Comparison of ENCODE assay signal across 18 cellular contexts in the genomic region with DNA sequence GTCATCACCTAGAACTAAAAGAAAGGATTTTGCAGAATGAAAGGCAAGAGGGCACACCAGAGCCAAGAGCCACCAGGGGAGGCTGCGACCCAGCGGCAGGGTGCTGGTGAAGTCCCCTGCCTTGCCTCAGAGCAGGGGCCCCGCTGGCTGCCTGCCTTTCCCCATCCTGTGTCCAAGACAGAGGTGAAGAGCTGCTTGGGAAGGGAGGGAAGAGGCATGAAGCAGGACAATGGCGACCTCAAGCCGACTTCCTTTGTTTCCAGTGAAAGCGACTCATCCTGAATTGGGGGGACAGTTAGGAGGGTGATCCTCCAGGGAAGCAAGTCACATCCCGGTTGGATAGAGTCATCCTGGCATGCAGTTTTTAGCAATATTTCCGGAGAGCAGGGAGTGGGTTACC.
DNase-seq lines count a peak whose midpoint lies in the region; FAIRE-seq and TF ChIP-seq lines count a peak whose summit lies in the region.
"Had no signal": no experiment of that assay in that cellular context is flagged by ENCODE, and none has a peak within 500 bp of the region (broad histone marks: within the 10 kb centered on the region; RNA-seq: fewer than 3 reads in every experiment).

No MANE protein-coding gene starts in this region.

- no peaks in the 10 kb centered on the region for H3K36me3 Mint-ChIP-seq in MCF 10A (ENCODE audit: insufficient read depth, unreplicated experiment)
- H3K36me3 Mint-ChIP-seq in type B pancreatic cell = no peaks in the 10 kb centered on the region

- POLR2A ChIA-PET in H1 (lab: Charles Lee; ENCODE audit: partially characterized antibody) = interaction anchor here (0.5 kb wide), 1 partner anchor 157 kb away, joined by 3 read pairs; no protein-coding TSS in a partner anchor
- POLR2A ChIA-PET in MCF 10A (lab: Yijun Ruan, JAX) = no interaction called here

- no peak overlapping the region for H3K27ac ChIP-seq in H1 (ENCODE audit: low read depth, low read length)
- no peak overlapping the region for H3K27ac ChIP-seq in mesendoderm (ENCODE audit: low read depth, low read length)
- H3K27ac ChIP-seq: C4-2B, Peyer's patch had no signal

- H4K5ac ChIP-seq in H1 (ENCODE audit: insufficient read length, low read depth, low read length) (no peak overlapping the region), mesendoderm (ENCODE audit: low read length) (no peak overlapping the region)

- H3K4me2 ChIP-seq in H1 (ENCODE audit: insufficient read depth in 1 of 2, low read depth in 2 of 2, low read length in 2 of 2) = no peak overlapping the region; a peak in 1 of 4 replicates
- H3K4me2 ChIP-seq in mesendoderm (ENCODE audit: low read length) = no peak overlapping the region

- no peak overlapping the region for H2BK5ac ChIP-seq in H1 (ENCODE audit: low read depth, low read length)
- H2BK5ac ChIP-seq in mesendoderm (ENCODE audit: low read length) = peak overlapping the region; percentile 12

- H3K79me2 ChIP-seq in H1 (ENCODE audit: control insufficient read depth in 1 of 2, insufficient read depth in 2 of 2, low read length in 2 of 2) = no peaks in the 10 kb centered on the region
- no peaks in the 10 kb centered on the region for H3K79me2 ChIP-seq in mesendoderm (ENCODE audit: control insufficient read depth, insufficient read depth, low read length)

- TF ChIP-seq RAD21 in H1 (IDR thresholded peaks at IDR 0.05 in 1 of 2, conservative IDR thresholded peaks at IDR 0.05 in 1 of 2; ENCODE audit: low read depth in 2 of 2, low read length in 2 of 2) = peak; percentile 61 to 72

- H3K9ac ChIP-seq in H1 (replicated peaks in 1 of 4; ENCODE audit: extremely low read depth in 1 of 4, low read depth in 3 of 4, low read length in 3 of 4) (no peak overlapping the region; a peak in 1 of 7 replicates), mesendoderm (ENCODE audit: low read length) (no peak overlapping the region)

- H2BK120ac ChIP-seq in H1 (replicated peaks; ENCODE audit: low read depth, low read length) (no peak overlapping the region), mesendoderm (ENCODE audit: low read depth, low read length) (no peak overlapping the region)

- 0 out of 2 replicates have a peak overlapping the region, but pooled peaks have one; percentile 7 for H4K8ac ChIP-seq in H1 (ENCODE audit: extremely low read depth, insufficient read depth, low read length)
- no peak overlapping the region for H4K8ac ChIP-seq in mesendoderm (ENCODE audit: low read depth, low read length)

- TF ChIP-seq CTCF in GM12872 (IDR thresholded peaks at IDR 0.05; ENCODE audit: insufficient read depth, low read depth, low read length) = 0 out of 3 replicates have a peak, but pooled peaks have one; percentile 11
- TF ChIP-seq CTCF in H1 (IDR thresholded peaks at IDR 0.05; ENCODE audit: control extremely low read depth in 1 of 3, insufficient read depth in 1 of 3, low read depth in 1 of 3, low read length in 3 of 3) = peak; percentile 26 to 45 (median 42)
- no peak for TF ChIP-seq CTCF in MCF 10A (IDR thresholded peaks at IDR 0.05; ENCODE audit: unreplicated experiment)
- no peak for TF ChIP-seq CTCF in type B pancreatic cell (conservative IDR thresholded peaks at IDR 0.05)

- intact Hi-C loops in MCF 10A (cut with micrococcal nuclease) = no loop called here

- CTCF ChIA-PET in H1 (lab: Charles Lee; ENCODE audit: partially characterized antibody) = interaction anchor here (0.8 to 3.0 kb wide), 6 partner anchors 9 to 509 kb away, joined by 3 to 15 read pairs (median 4); no protein-coding TSS in a partner anchor
- CTCF ChIA-PET in MCF 10A (lab: Yijun Ruan, JAX) = no interaction called here

- no peak overlapping the region for H3K4ac ChIP-seq in H1 (replicated peaks; ENCODE audit: insufficient read length, low read depth, low read length)
- H3K4ac ChIP-seq in mesendoderm (ENCODE audit: low read depth, low read length) = no peak overlapping the region

- H3K18ac ChIP-seq in H1 (ENCODE audit: extremely low read depth, low read length) (peak overlapping the region; percentile 17; the same call in 1 of the 2 replicates), mesendoderm (ENCODE audit: low read length) (no peak overlapping the region)

- no peak overlapping the region for H3K4me3 ChIP-seq in H1 (ENCODE audit: extremely low read depth in 1 of 4, insufficient read depth in 2 of 4, low read depth in 3 of 4, low read length in 4 of 4)
- no peak overlapping the region for H3K4me3 ChIP-seq in mesendoderm (ENCODE audit: low read length)
- H3K4me3 ChIP-seq: Peyer's patch had no signal

- TF ChIP-seq POLR2A in H1 (IDR thresholded peaks at IDR 0.05; ENCODE audit: control extremely low read depth in 1 of 2, low read depth in 2 of 2, low read length in 2 of 2) = no peak

- no peaks in the 10 kb centered on the region for H3K9me3 Mint-ChIP-seq in MCF 10A (ENCODE audit: unreplicated experiment)
- H3K9me3 Mint-ChIP-seq in type B pancreatic cell = no peaks in the 10 kb centered on the region

- no peak overlapping the region for H3K4me3 Mint-ChIP-seq in MCF 10A (ENCODE audit: unreplicated experiment)
- H3K4me3 Mint-ChIP-seq in type B pancreatic cell = no peak overlapping the region

- no peaks in the 10 kb centered on the region for H3K23me2 ChIP-seq in H1 (ENCODE audit: low read depth, low read length)

- no TSS peak for BruUV-seq in MCF 10A (replicated peaks; lab: Mats Ljungman, UMichigan)

- H3K36me3 ChIP-seq in H1 (ENCODE audit: control insufficient read depth in 2 of 4, insufficient read depth in 4 of 4, low read length in 3 of 4) (no peaks in the 10 kb centered on the region), mesendoderm (ENCODE audit: control insufficient read depth, insufficient read depth, low read length) (no peaks in the 10 kb centered on the region)
- H3K36me3 ChIP-seq: Peyer's patch had no signal

- 40% methylated on average over 8 of the region's 8 CpGs; no CpG with 5 or more reads in 1 of the 2 experiments for WGBS in H1 (ENCODE audit: extremely low coverage in 1 of 2, insufficient coverage in 1 of 2, insufficient read length in 1 of 2, insufficient replicate concordance in 2 of 2, low coverage in 1 of 2, low lambda C conversion rate in 2 of 2, missing lambda C conversion rate in 1 of 2), 2 experiments
- no CpG with 5 or more reads among the region's 8 CpGs for WGBS in mesendoderm (ENCODE audit: extremely low coverage, insufficient coverage, low lambda C conversion rate)

- H2BK15ac ChIP-seq in H1 (ENCODE audit: low read length) (no peak overlapping the region), mesendoderm (replicated peaks; ENCODE audit: low read depth) (no peak overlapping the region)

- no peak overlapping the region for H3K14ac ChIP-seq in H1 (ENCODE audit: insufficient read length)

- H3K4me1 Mint-ChIP-seq in MCF 10A (ENCODE audit: insufficient read depth, unreplicated experiment) (no peaks in the 10 kb centered on the region), type B pancreatic cell (ENCODE audit: unreplicated experiment) (peaks cover 6% of the 10 kb centered on the region)

- H3K27me3 Mint-ChIP-seq in MCF 10A (ENCODE audit: insufficient read depth, unreplicated experiment) (peaks cover 82% of the 10 kb centered on the region), type B pancreatic cell (peaks cover 33% of the 10 kb centered on the region)

- H4K20me1 ChIP-seq in H1 (replicated peaks in 1 of 2; ENCODE audit: control insufficient read depth in 1 of 2, insufficient read depth in 2 of 2, low read length in 2 of 2) = no peaks in the 10 kb centered on the region

- H2BK20ac ChIP-seq in H1 (ENCODE audit: low read length) = no peak overlapping the region

- DNase-seq in M059J (ENCODE audit: low read depth) (peak; percentile 48), H1 (ENCODE audit: low read depth in 1 of 2, low spot score in 2 of 2) (no peak), mesendoderm (peak; percentile 53), DMS53 treated with DMSO at 0.1 percent for 48 hours (lab: John Stamatoyannopoulos, UW; ENCODE audit: unreplicated experiment) (no peak), NCI-H774 (lab: John Stamatoyannopoulos, UW) (no peak), MCF 10A (ENCODE audit: unreplicated experiment) (no peak), type B pancreatic cell (ENCODE audit: extremely low spot score, unreplicated experiment) (no peak)
- DNase-seq: GOT3, KBM-7, NCI-H1105, NCI-H2029 treated with DMSO at 0.1 percent for 48 hours, NCI-H226, NCI-H510A treated with DMSO at 0.1 percent for 48 hours, NCI-H82, Peyer's patch had no signal

- H3K27ac Mint-ChIP-seq in MCF 10A (ENCODE audit: low read depth, unreplicated experiment) = no peak overlapping the region
- no peak overlapping the region for H3K27ac Mint-ChIP-seq in type B pancreatic cell

- no peak for FAIRE-seq in H1 (lab: Jason Lieb, UNC)
- FAIRE-seq: A204.1 had no signal

- no peak overlapping the region for H3K56ac ChIP-seq in H1 (replicated peaks; ENCODE audit: insufficient read length, low read depth, low read length)
- H3K56ac ChIP-seq in mesendoderm (ENCODE audit: low read length) = peak overlapping the region; percentile 62

- no peaks in the 10 kb centered on the region for H3K9me3 ChIP-seq in H1 (ENCODE audit: insufficient read depth in 2 of 2, low read depth in 1 of 2, low read length in 1 of 2)
- H3K9me3 ChIP-seq: Peyer's patch had no signal

- no peak overlapping the region for H3K23ac ChIP-seq in H1 (ENCODE audit: insufficient read length)
- no peak overlapping the region for H3K23ac ChIP-seq in mesendoderm (ENCODE audit: low read length)

- H3K79me1 ChIP-seq in H1 (ENCODE audit: low read depth, low read length) = no peaks in the 10 kb centered on the region
- H3K79me1 ChIP-seq in mesendoderm (ENCODE audit: low read length) = no peaks in the 10 kb centered on the region

- H4K91ac ChIP-seq in H1 (replicated peaks; ENCODE audit: insufficient read length, low read length) = no peak overlapping the region

- peak overlapping the region; percentile 45; the same call in 1 of the 2 replicates for H2BK12ac ChIP-seq in H1 (ENCODE audit: low read depth, low read length)

- no peak overlapping the region for H2AK5ac ChIP-seq in H1 (ENCODE audit: low read depth, low read length)
- H2AK5ac ChIP-seq in mesendoderm (ENCODE audit: low read length) = no peak overlapping the region

- peak overlapping the region; percentile 99 for H2AFZ ChIP-seq in H1 (ENCODE audit: low read length)

- H3K27me3 ChIP-seq in H1 (replicated peaks in 1 of 4; ENCODE audit: control insufficient read depth in 3 of 4, extremely low read depth in 1 of 4, insufficient read depth in 3 of 4, low read length in 3 of 4) (no peaks in the 10 kb centered on the region), mesendoderm (ENCODE audit: insufficient read depth, low read length, poor library complexity) (no peaks in the 10 kb centered on the region)
- H3K27me3 ChIP-seq: Peyer's patch had no signal

- peaks cover 2 to 14% (median 6%) of the 10 kb centered on the region in 4 experiments; a peak in 6 of 7 replicates for H3K4me1 ChIP-seq in H1 (replicated peaks in 1 of 4; ENCODE audit: control insufficient read depth in 3 of 4, insufficient read depth in 4 of 4, low read length in 3 of 4)
- H3K4me1 ChIP-seq in mesendoderm (ENCODE audit: control insufficient read depth, low read depth, low read length) = peaks cover 8% of the 10 kb centered on the region
- H3K4me1 ChIP-seq: Peyer's patch had no signal

- TF ChIP-seq EP300 in H1 (IDR thresholded peaks at IDR 0.05; ENCODE audit: borderline replicate concordance in 1 of 2, low read depth in 2 of 2, low read length in 2 of 2) = no peak

TF ChIP-seq in H1, 55 proteins besides CTCF, POLR2A, EP300 and RAD21 (continues in another document):
- TF ChIP-seq CBX8 (IDR thresholded peaks at IDR 0.05; ENCODE audit: borderline replicate concordance, low read depth, low read length) = no peak

Comparison
In these comparisons a context has a peak if more than half of its experiments do, and no peak if none do; other contexts are left out.
1. CTCF ChIP-seq: peak in GM12872 (single experiment) and H1 (3 of 3); none in MCF 10A (single experiment) and type B pancreatic cell (single experiment).
2. DNase-seq: peak in M059J (single experiment) and mesendoderm (single experiment); none in H1 (0 of 2), DMS53 treated with DMSO at 0.1 percent for 48 hours (single experiment), NCI-H774 (single experiment), MCF 10A (single experiment) and type B pancreatic cell (single experiment).